ENCODE assay signal across 1 cellular context in genomic region chr3:39125837-39126500, GRCh38.
TF ChIP-seq lines count a peak whose summit lies in the region.

No MANE protein-coding gene starts in this region.

TF ChIP-seq in endothelial cell of umbilical vein, 7 proteins besides CTCF, POLR2A, EP300 and RAD21 (continued from another document):
- TF ChIP-seq MYC (IDR thresholded peaks at IDR 0.05; ENCODE audit: low read depth, low read length), result no peak
- TF ChIP-seq FOS (IDR thresholded peaks at IDR 0.05; ENCODE audit: borderline replicate concordance, insufficient read depth, low read length), result peak; percentile 54
